ENCODE assay signal across 28 cellular contexts in genomic region chr2:205644018-205644417, GRCh38. TPM values are rescaled to one million over a fixed set of nuclear protein-coding genes. Genes with fewer than 3 reads are reported as not detected.
A peak's percentile ranks its signal among the peaks of the same experiment; 100 is the strongest.
DNase-seq lines count a peak whose midpoint lies in the region; ATAC-seq and TF ChIP-seq lines count a peak whose summit lies in the region.
"Had no signal": no experiment of that assay in that cellular context is flagged by ENCODE, and none has a peak within 500 bp of the region (broad histone marks: within the 10 kb centered on the region; RNA-seq: fewer than 3 reads in every experiment).

No MANE protein-coding gene starts in this region.

- H3K9me3 ChIP-seq in HEK293 (ENCODE audit: control insufficient read depth, insufficient read depth, low read depth, low read length) (no peaks in the 10 kb centered on the region), left lung (peaks cover 0 to 3% of the 10 kb centered on the region in 2 donors), adrenal gland (replicated peaks in 1 of 3) (no peaks in the 10 kb centered on the region)
- H3K9me3 ChIP-seq: esophagus squamous epithelium, gastroesophageal sphincter, thoracic aorta had no signal

- ATAC-seq in left lung (peak; percentile 80), GM18498 (IDR thresholded peaks at IDR 0.05; ENCODE audit: unreplicated experiment) (no peak), GM21526 (IDR thresholded peaks at IDR 0.05; ENCODE audit: low FRiP score, unreplicated experiment) (no peak)
- ATAC-seq: gastroesophageal sphincter; left ventricle myocardium superior; stimulated activated naive CD8-positive, alpha-beta T cell treated with anti-CD3 and anti-CD28 coated beads, Interleukin-15, Interleukin-2, amounts not matched to agents 100 U/mL and 50 U/mL, for 24 hours had no signal

- intact Hi-C loops in left lung (cut with DNase I), result no loop called here
- intact Hi-C loops in adrenal gland (cut with DNase I), result no loop called here

- CTCF ChIA-PET in HEK293 (lab: Yijun Ruan, JAX), result interaction anchor here (0.6 to 1.7 kb wide), 3 partner anchors 35 to 1475 kb away, joined by 3 read pairs; no protein-coding TSS in a partner anchor

- H3K27me3 ChIP-seq in brain microvascular endothelial cell (replicated peaks), result no peaks in the 10 kb centered on the region
- no peaks in the 10 kb centered on the region for H3K27me3 ChIP-seq in left lung
- no peaks in the 10 kb centered on the region for H3K27me3 ChIP-seq in adrenal gland
- H3K27me3 ChIP-seq: ascending aorta, gastroesophageal sphincter had no signal

- peak; percentile 20 for DNase-seq in AG08396 (ENCODE audit: low spot score)
- DNase-seq in brain microvascular endothelial cell, result peak; percentile 5
- DNase-seq in left lung, result no peak
- DNase-seq in adrenal gland, result no peak
- DNase-seq in NCI-H345 (lab: John Stamatoyannopoulos, UW), result no peak
- DNase-seq: activated CD4-positive, alpha-beta T cell treated with anti-CD3 and anti-CD28 coated beads for 4 hours; activated effector memory CD4-positive, alpha-beta T cell treated with anti-CD3 and anti-CD28 coated beads, Interleukin-2, amount 50 U/mL, for 16 hours; activated naive CD8-positive, alpha-beta T cell treated with anti-CD3 and anti-CD28 coated beads for 36 hours; activated T-cell treated with anti-CD3 and anti-CD28 coated beads, Interleukin-2, amount 50 U/mL, for 1 hour; DND-41; esophagus squamous epithelium; hippocampal formation; immature natural killer cell; left ventricle myocardium superior; naive B cell; NCI-H1105 treated with DMSO at 0.1 percent for 48 hours; NCI-H2029 treated with DMSO at 0.1 percent for 48 hours; NCI-H82; stimulated activated naive CD8-positive, alpha-beta T cell treated with anti-CD3 and anti-CD28 coated beads, Interleukin-15, Interleukin-2, amounts not matched to agents 100 U/mL and 50 U/mL, for 24 hours had no signal

- H3K27ac ChIP-seq in HEK293 (ENCODE audit: extremely low read depth, low read depth, low read length), result no peak overlapping the region
- H3K27ac ChIP-seq in brain microvascular endothelial cell, result no peak overlapping the region
- no peak overlapping the region for H3K27ac ChIP-seq in left lung
- no peak overlapping the region for H3K27ac ChIP-seq in adrenal gland
- H3K27ac ChIP-seq: ascending aorta; BLaER1 treated with 17β-estradiol and CSF1 and Interleukin-3, amounts not matched to agents 10 nM and 100 nM; esophagus squamous epithelium; gastroesophageal sphincter; skin epidermis; thoracic aorta; VCaP had no signal

- TF ChIP-seq CTCF in HEK293 (tag by site-specific recombination; IDR thresholded peaks at IDR 0.05) (no peak), brain microvascular endothelial cell (IDR thresholded peaks at IDR 0.05; ENCODE audit: low read depth, low read length, missing control alignments) (no peak), left lung (IDR thresholded peaks at IDR 0.05) (no peak), adrenal gland (IDR thresholded peaks at IDR 0.05) (no peak)

- POLR2A ChIA-PET in HEK293 (lab: Yijun Ruan, JAX), result no interaction called here

- 88 to 95% (median 94%) methylated on average over 5 of the region's 5 CpGs for WGBS in adrenal gland, 4 donors

- in situ Hi-C loops in brain microvascular endothelial cell (cut with HindIII; ENCODE audit: low pct_ligation_motif_present, low sequenced_read_pairs), result no loop called here

- no peaks in the 10 kb centered on the region for H3K4me1 ChIP-seq in HEK293 (ENCODE audit: control insufficient read depth, insufficient read depth, low read length)
- peaks cover 0 to 6% of the 10 kb centered on the region in 2 donors for H3K4me1 ChIP-seq in left lung
- H3K4me1 ChIP-seq in adrenal gland (replicated peaks in 1 of 2), result no peaks in the 10 kb centered on the region
- H3K4me1 ChIP-seq: ascending aorta, esophagus squamous epithelium, gastroesophageal sphincter had no signal

- TF ChIP-seq POLR2A in adrenal gland (IDR thresholded peaks at IDR 0.05), result no peak

- H3K36me3 ChIP-seq in HEK293 (ENCODE audit: control insufficient read depth in 2 of 2, insufficient read depth in 1 of 2, low read length in 2 of 2) (no peaks in the 10 kb centered on the region), brain microvascular endothelial cell (replicated peaks) (no peaks in the 10 kb centered on the region), left lung (no peaks in the 10 kb centered on the region), adrenal gland (replicated peaks in 1 of 2) (no peaks in the 10 kb centered on the region)
- H3K36me3 ChIP-seq: ascending aorta, esophagus squamous epithelium, gastroesophageal sphincter, thoracic aorta had no signal

- H3K4me3 ChIP-seq in HEK293 (ENCODE audit: low read depth, low read length) (no peak overlapping the region), brain microvascular endothelial cell (ENCODE audit: low read depth, low read length) (no peak overlapping the region), left lung (no peak overlapping the region), adrenal gland (no peak overlapping the region)
- H3K4me3 ChIP-seq: ascending aorta; BLaER1 treated with 17β-estradiol and CSF1 and Interleukin-3, amounts not matched to agents 10 nM and 100 nM; esophagus squamous epithelium; gastroesophageal sphincter; skin epidermis; thoracic aorta had no signal

TF ChIP-seq in HEK293, 187 proteins besides CTCF, POLR2A, EP300 and RAD21:
- no peak for TF ChIP-seq GFI1B (tag by site-specific recombination; IDR thresholded peaks at IDR 0.05)
- peak; percentile 66 for TF ChIP-seq ZFHX2 (tag by site-specific recombination; conservative IDR thresholded peaks at IDR 0.05)
- TF ChIP-seq EGR2 (tag by site-specific recombination; IDR thresholded peaks at IDR 0.05; ENCODE audit: low read depth), result peak; percentile 44; the same call in 1 of the 2 replicates

RNA-seq across cellular contexts. Expression of gene NRP2, which starts 38.3 kb away (rescaled TPM):
- 100 to 1,000 TPM in 1 of 2 donors, 10 to 100 TPM in 1; 75.7 to 122 TPM for total RNA-seq in left lung
- total RNA-seq in adrenal gland, result 100 to 1,000 TPM in 5 of 8 donors, 10 to 100 TPM in 3; 58.9 to 205 (median 120) TPM
- polyA plus RNA-seq in adrenal gland, result 10 to 100 TPM; 27.6 to 42.2 (median 32.5) TPM
- polyA plus RNA-seq: immature natural killer cell had no signal

Comparison
In these comparisons a context has a peak if more than half of its experiments do, and no peak if none do; other contexts are left out.
1. DNase-seq: peak in AG08396 (single experiment) and brain microvascular endothelial cell (single experiment); none in left lung (0 of 2), adrenal gland (0 of 7) and NCI-H345 (single experiment).